ENCODE assay signal across 8 cellular contexts in genomic region chr11:75815345-75815983, GRCh38. TPM values are rescaled to one million over a fixed set of nuclear protein-coding genes. Genes with fewer than 3 reads are reported as not detected.
DNase-seq lines count a peak whose midpoint lies in the region; ATAC-seq, FAIRE-seq and TF ChIP-seq lines count a peak whose summit lies in the region.

No MANE protein-coding gene starts in this region.

- peaks cover 36% of the 10 kb centered on the region for H3K79me2 ChIP-seq in keratinocyte (ENCODE audit: control insufficient read depth, insufficient read depth, low read length)

- FAIRE-seq in keratinocyte (lab: Jason Lieb, UNC) = no peak

- 0 to 1% methylated on average over 16 to 40 of the region's 57 CpGs for WGBS in body of pancreas, 2 donors

- dilution Hi-C loops in keratinocyte (cut with MboI; ENCODE audit: extremely low pct_ligation_motif_present, low sequenced_read_pairs) = no loop called here

- H2AFZ ChIP-seq in keratinocyte (ENCODE audit: control insufficient read depth, low read length) = peak overlapping the region; percentile 69

- peak overlapping the region; percentile 92 for H3K9ac ChIP-seq in keratinocyte (ENCODE audit: control insufficient read depth, extremely low read depth, insufficient read depth, low read length)

- peak in 2 of 3 donors; percentile 32 to 47 for TF ChIP-seq POLR2A in body of pancreas (IDR thresholded peaks at IDR 0.05)

- H3K4me3 ChIP-seq in SJCRH30 = peak overlapping the region; percentile 84
- H3K4me3 ChIP-seq in body of pancreas = peak overlapping the region; percentile 73 to 93
- peak overlapping the region; percentile 70 to 92 (median 90) for H3K4me3 ChIP-seq in keratinocyte (ENCODE audit: control insufficient read depth in 2 of 3, extremely low read depth in 1 of 3, insufficient read depth in 2 of 3, low read depth in 1 of 3, low read length in 3 of 3)

- peak overlapping the region; percentile 58 for H3K27ac ChIP-seq in SJCRH30
- peak overlapping the region; percentile 63 to 92 (median 85) for H3K27ac ChIP-seq in body of pancreas
- H3K27ac ChIP-seq in keratinocyte (ENCODE audit: control insufficient read depth, insufficient read depth, low read length) = peak overlapping the region; percentile 87

- no peaks in the 10 kb centered on the region for H4K20me1 ChIP-seq in keratinocyte (ENCODE audit: control insufficient read depth, extremely low read depth, insufficient read depth, low read length)

- H3K36me3 ChIP-seq in SJCRH30 (no peaks in the 10 kb centered on the region), body of pancreas (replicated peaks in 1 of 2; ENCODE audit: insufficient read depth in 1 of 2, low read depth in 2 of 2) (no peaks in the 10 kb centered on the region), keratinocyte (ENCODE audit: control insufficient read depth in 2 of 2, extremely low read depth in 1 of 2, insufficient read depth in 2 of 2, low read length in 2 of 2) (no peaks in the 10 kb centered on the region)

- intact Hi-C loops in body of pancreas (cut with DNase I) = no loop called here

- ATAC-seq in HG03064 (IDR thresholded peaks at IDR 0.05; ENCODE audit: low read depth, unreplicated experiment) = peak; percentile 11
- ATAC-seq in body of pancreas = peak; percentile 28

- peaks cover 3% of the 10 kb centered on the region for H3K9me1 ChIP-seq in keratinocyte (ENCODE audit: control insufficient read depth, extremely low read depth, insufficient read depth, low read length)

- no peaks in the 10 kb centered on the region for H3K9me3 ChIP-seq in SJCRH30 (replicated peaks)
- H3K9me3 ChIP-seq in body of pancreas = no peaks in the 10 kb centered on the region
- no peaks in the 10 kb centered on the region for H3K9me3 ChIP-seq in keratinocyte (ENCODE audit: control insufficient read depth, low read depth, low read length)

- H3K27me3 ChIP-seq in SJCRH30 (no peaks in the 10 kb centered on the region), body of pancreas (no peaks in the 10 kb centered on the region), keratinocyte (ENCODE audit: control insufficient read depth, extremely low read depth, insufficient read depth, low read length) (no peaks in the 10 kb centered on the region)

- no peaks in the 10 kb centered on the region for H3K4me1 ChIP-seq in SJCRH30
- peaks cover 18% of the 10 kb centered on the region for H3K4me1 ChIP-seq in body of pancreas
- H3K4me1 ChIP-seq in keratinocyte (ENCODE audit: control insufficient read depth, extremely low read depth, insufficient read depth, low read length) = peaks cover 32% of the 10 kb centered on the region

- DNase-seq in activated CD8-positive, alpha-beta memory T cell treated with anti-CD3 and anti-CD28 coated beads for 48 hours (ENCODE audit: low read depth in 2 of 3, low spot score in 2 of 3) = peak in 2 of 3 experiments; percentile 13 to 27
- DNase-seq in activated CD8-positive, alpha-beta memory T cell treated with anti-CD3 and anti-CD28 coated beads for 24 hours = no peak
- DNase-seq in SJCRH30 (peak; percentile 50 to 54), body of pancreas (peak in 3 of 4 donors; percentile 54 to 60 (median 57)), keratinocyte (ENCODE audit: low read depth, low spot score) (no peak), NCI-H2107 (lab: John Stamatoyannopoulos, UW) (no peak)
- DNase-seq in stimulated activated CD4-positive, alpha-beta T cell treated with anti-CD3 and anti-CD28 coated beads, Interleukin-4, amount 100 ng/mL, for 4 hours = peak; percentile 30 to 36

- TF ChIP-seq CTCF in body of pancreas (IDR thresholded peaks at IDR 0.05) (no peak), keratinocyte (optimal IDR thresholded peaks at IDR 0.05 in 1 of 3, IDR thresholded peaks at IDR 0.05 in 1 of 3, conservative IDR thresholded peaks at IDR 0.05 in 1 of 3; ENCODE audit: extremely low read depth in 1 of 3, insufficient read depth in 2 of 3, low read length in 3 of 3) (no peak)

- H3K4me2 ChIP-seq in keratinocyte (ENCODE audit: control insufficient read depth, extremely low read depth, insufficient read depth, low read depth, low read length) = peak overlapping the region; percentile 92

RNA-seq across cellular contexts. Expression of gene UVRAG, which starts 0.5 kb away (rescaled TPM):
- total RNA-seq in SJCRH30 (2014; rRNA removed; shearing (Covaris generic)) = 12.6 and 15.0 TPM in 2 replicates
- 10 to 100 TPM; 10.9 to 31.0 TPM for total RNA-seq in body of pancreas
- 7.6 to 11.9 TPM (median 10.7 TPM) in 3 replicates for polyA plus RNA-seq in keratinocyte
- polyA plus RNA-seq in keratinocyte (2011; ENCODE audit: low read depth) = 29.2 TPM
- polyA plus RNA-seq in keratinocyte (2011; cell fraction: cytosol; rRNA removed) = 8.6 and 12.6 TPM in 2 replicates
- polyA plus RNA-seq in keratinocyte (2011; cell fraction: nucleus; rRNA removed) = 13.8 and 14.1 TPM in 2 replicates
- 7.8 and 8.9 TPM in 2 replicates for polyA plus RNA-seq in keratinocyte (2012; ENCODE audit: low replicate concordance)
- 6.0 to 24.1 TPM (median 12.7 TPM) in 3 replicates for polyA minus RNA-seq in keratinocyte
- polyA minus RNA-seq in keratinocyte (2011; cell fraction: cytosol; rRNA and poly(A)+ RNA removed) = 8.4 TPM
- polyA minus RNA-seq in keratinocyte (2011; cell fraction: nucleus; rRNA and poly(A)+ RNA removed) = 18.6 and 36.8 TPM in 2 replicates

RNA-seq across cellular contexts. Expression of gene DGAT2, which starts 46.9 kb away (rescaled TPM):
- total RNA-seq in SJCRH30 (2014; rRNA removed; shearing (Covaris generic)) = 0.67 and 1.3 TPM in 2 replicates
- 10 to 100 TPM in 1 of 2 donors, 1 to 10 TPM in 1; 9.3 to 38.6 TPM for total RNA-seq in body of pancreas
- 1.8 to 6.9 TPM (median 2.4 TPM) in 3 replicates for polyA plus RNA-seq in keratinocyte
- polyA plus RNA-seq in keratinocyte (2011; ENCODE audit: low read depth) = 27.3 TPM
- polyA plus RNA-seq in keratinocyte (2011; cell fraction: cytosol; rRNA removed) = 1.8 and 2.1 TPM in 2 replicates
- 3.5 and 3.6 TPM in 2 replicates for polyA plus RNA-seq in keratinocyte (2011; cell fraction: nucleus; rRNA removed)
- 1.6 and 53.5 TPM in 2 replicates for polyA plus RNA-seq in keratinocyte (2012; ENCODE audit: low replicate concordance)
- 1.2 to 7.9 TPM (median 3.7 TPM) in 3 replicates for polyA minus RNA-seq in keratinocyte
- 2.3 TPM for polyA minus RNA-seq in keratinocyte (2011; cell fraction: cytosol; rRNA and poly(A)+ RNA removed)
- 1.4 and 2.6 TPM in 2 replicates for polyA minus RNA-seq in keratinocyte (2011; cell fraction: nucleus; rRNA and poly(A)+ RNA removed)

Comparison
In these comparisons a context has a peak if more than half of its experiments do, and no peak if none do; other contexts are left out.
1. DNase-seq: peak in activated CD8-positive, alpha-beta memory T cell treated with anti-CD3 and anti-CD28 coated beads for 48 hours (2 of 3), SJCRH30 (2 of 2), body of pancreas (3 of 4) and stimulated activated CD4-positive, alpha-beta T cell treated with anti-CD3 and anti-CD28 coated beads, Interleukin-4, amount 100 ng/mL, for 4 hours (2 of 2); none in activated CD8-positive, alpha-beta memory T cell treated with anti-CD3 and anti-CD28 coated beads for 24 hours (single experiment), keratinocyte (single experiment) and NCI-H2107 (single experiment).
2. Peak in every context shown above with its lines, with median percentiles within 50 percentile points of each other: H3K27ac ChIP-seq and H3K4me3 ChIP-seq.